Comparison of ENCODE assay signal across 7 cellular contexts in the genomic region with DNA sequence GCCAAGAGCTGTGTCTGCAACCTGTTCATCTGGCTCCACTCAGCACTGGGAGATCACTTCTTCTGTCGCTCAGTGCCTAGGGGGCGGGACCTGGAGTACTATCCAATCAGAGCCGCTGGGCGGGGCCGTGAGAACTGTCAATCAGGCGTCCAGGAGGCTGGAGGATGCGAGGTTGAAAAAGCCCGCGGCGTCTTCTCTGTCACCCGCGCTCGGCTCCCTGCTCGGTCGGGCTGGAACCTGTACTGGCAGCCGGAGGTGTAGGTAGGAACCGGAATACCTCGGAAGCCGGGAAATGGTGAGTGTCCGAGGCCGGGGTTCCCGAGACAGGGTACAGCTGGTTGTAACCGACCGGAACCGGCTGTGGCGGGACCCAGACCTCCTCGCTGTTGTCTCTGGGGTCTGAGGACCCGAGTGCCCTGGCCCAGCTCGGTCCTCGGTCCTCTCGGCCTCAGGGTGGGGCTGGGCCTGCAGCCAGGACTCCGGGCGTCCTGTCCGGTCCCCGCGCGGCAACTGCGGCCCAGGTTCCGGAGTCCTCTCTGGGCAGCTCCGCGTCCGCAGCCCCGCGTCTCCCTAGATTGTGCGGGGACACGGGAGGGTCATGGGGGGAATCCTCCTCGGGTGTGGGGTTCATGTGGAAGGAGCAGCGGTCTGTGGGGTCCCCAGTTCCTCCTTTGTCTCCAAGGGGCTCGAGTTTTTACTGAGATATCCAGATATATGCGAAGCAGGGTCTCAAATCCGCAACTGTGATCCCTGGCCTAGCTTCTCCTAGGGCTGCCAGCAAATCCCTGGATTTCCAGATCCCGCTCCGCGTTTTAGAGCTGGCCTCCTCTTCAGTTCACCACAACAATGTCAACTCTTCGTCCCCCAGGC. TPM values are rescaled to one million over a fixed set of nuclear protein-coding genes. Genes with fewer than 3 reads are reported as not detected.
A peak's percentile ranks its signal among the peaks of the same experiment; 100 is the strongest.
DNase-seq lines count a peak whose midpoint lies in the region; ATAC-seq, FAIRE-seq and TF ChIP-seq lines count a peak whose summit lies in the region.

No MANE protein-coding gene starts in this region.

- H3K27me3 ChIP-seq in WERI-Rb-1 (ENCODE audit: insufficient read depth, low read depth, severe bottlenecking): no peaks in the 10 kb centered on the region
- no peaks in the 10 kb centered on the region for H3K27me3 ChIP-seq in bronchial epithelial cell (ENCODE audit: control insufficient read depth, insufficient read depth, low read length)
- H3K27me3 ChIP-seq in smooth muscle cell (ENCODE audit: low read depth): no peaks in the 10 kb centered on the region

- peak overlapping the region; percentile 100 for H3K4me3 ChIP-seq in WERI-Rb-1 (ENCODE audit: low read depth, low read length)
- peak overlapping the region; percentile 83 for H3K4me3 ChIP-seq in bronchial epithelial cell (ENCODE audit: low read depth, low read length)
- peak overlapping the region; percentile 70 for H3K4me3 ChIP-seq in smooth muscle cell

- peak overlapping the region; percentile 39 for H3K9ac ChIP-seq in smooth muscle cell (ENCODE audit: low read depth)

- WGBS in smooth muscle cell (ENCODE audit: low lambda C conversion rate): 2% methylated on average over 55 of the region's 55 CpGs

- no peaks in the 10 kb centered on the region for H3F3A ChIP-seq in smooth muscle cell (ENCODE audit: low read depth)

- H3K4me3 Mint-ChIP-seq in immature natural killer cell: peak overlapping the region; percentile 79 to 83 (median 79)

- H3K4me2 ChIP-seq in smooth muscle cell: peak overlapping the region; percentile 87

- TF ChIP-seq CTCF in WERI-Rb-1 (IDR thresholded peaks at IDR 0.05; ENCODE audit: low read depth, low read length) (no peak), bronchial epithelial cell (IDR thresholded peaks at IDR 0.05; ENCODE audit: insufficient read depth, low read length, severe bottlenecking) (no peak), smooth muscle cell (IDR thresholded peaks at IDR 0.05; ENCODE audit: borderline replicate concordance, insufficient read depth, poor library complexity, severe bottlenecking) (no peak)

- H3K36me3 Mint-ChIP-seq in immature natural killer cell: no peaks in the 10 kb centered on the region

- peaks cover 10% of the 10 kb centered on the region for H3K36me3 ChIP-seq in WERI-Rb-1
- H3K36me3 ChIP-seq in bronchial epithelial cell (ENCODE audit: control insufficient read depth, insufficient read depth, low read length): no peaks in the 10 kb centered on the region
- no peaks in the 10 kb centered on the region for H3K36me3 ChIP-seq in smooth muscle cell (ENCODE audit: low read depth)

- H3K9me3 Mint-ChIP-seq in immature natural killer cell: no peaks in the 10 kb centered on the region

- peak overlapping the region; percentile 74 for H2AFZ ChIP-seq in smooth muscle cell (ENCODE audit: low read depth)

- H4K20me1 ChIP-seq in smooth muscle cell (ENCODE audit: low read depth): no peaks in the 10 kb centered on the region

- H3K9me3 ChIP-seq in WERI-Rb-1 (ENCODE audit: severe bottlenecking): no peaks in the 10 kb centered on the region
- no peaks in the 10 kb centered on the region for H3K9me3 ChIP-seq in smooth muscle cell (replicated peaks; ENCODE audit: low read depth)

- no peaks in the 10 kb centered on the region for H3K79me2 ChIP-seq in smooth muscle cell (ENCODE audit: low read depth)

- H3K4me1 Mint-ChIP-seq in immature natural killer cell: peaks cover 0 to 7% of the 10 kb centered on the region in 2 donors

- peak; percentile 88 for ATAC-seq in GM18517 (IDR thresholded peaks at IDR 0.05; ENCODE audit: unreplicated experiment)
- ATAC-seq in HG03066 (IDR thresholded peaks at IDR 0.05; ENCODE audit: low read depth, unreplicated experiment): peak; percentile 95

- peak overlapping the region; percentile 89 for H3K27ac ChIP-seq in WERI-Rb-1
- H3K27ac ChIP-seq in smooth muscle cell (ENCODE audit: low read depth): no peak overlapping the region

- FAIRE-seq in bronchial epithelial cell (lab: Jason Lieb, UNC): no peak

- peaks cover 2 to 8% (median 4%) of the 10 kb centered on the region in 3 donors for H3K27me3 Mint-ChIP-seq in immature natural killer cell (ENCODE audit: low read depth in 3 of 3)

- H3K4me1 ChIP-seq in smooth muscle cell (ENCODE audit: low read depth): no peaks in the 10 kb centered on the region

- peak; percentile 97 for DNase-seq in NCI-H2107 treated with DMSO at 0.1 percent for 48 hours (lab: John Stamatoyannopoulos, UW; ENCODE audit: unreplicated experiment)
- peak; percentile 98 for DNase-seq in WERI-Rb-1
- peak; percentile 89 for DNase-seq in bronchial epithelial cell (ENCODE audit: low read depth)
- DNase-seq in immature natural killer cell: peak; percentile 85 to 86 (median 86)
- peak; percentile 63 for DNase-seq in smooth muscle cell (lab: John Stamatoyannopoulos, UW; ENCODE audit: unreplicated experiment)

- no peak overlapping the region for H3K27ac Mint-ChIP-seq in immature natural killer cell

RNA-seq across cellular contexts. Expression of a gene that starts 42.6 kb away (rescaled TPM):
- total RNA-seq in bronchial epithelial cell (23.9 and 24.5 TPM in 2 replicates), smooth muscle cell (24.1 and 26.9 TPM in 2 replicates)
- polyA plus RNA-seq in immature natural killer cell (1 to 10 TPM; 6.1 to 9.6 (median 6.9) TPM), smooth muscle cell (10.6 and 11.7 TPM in 2 replicates)
